ENCODE assay signal across 18 cellular contexts in the genomic region with DNA sequence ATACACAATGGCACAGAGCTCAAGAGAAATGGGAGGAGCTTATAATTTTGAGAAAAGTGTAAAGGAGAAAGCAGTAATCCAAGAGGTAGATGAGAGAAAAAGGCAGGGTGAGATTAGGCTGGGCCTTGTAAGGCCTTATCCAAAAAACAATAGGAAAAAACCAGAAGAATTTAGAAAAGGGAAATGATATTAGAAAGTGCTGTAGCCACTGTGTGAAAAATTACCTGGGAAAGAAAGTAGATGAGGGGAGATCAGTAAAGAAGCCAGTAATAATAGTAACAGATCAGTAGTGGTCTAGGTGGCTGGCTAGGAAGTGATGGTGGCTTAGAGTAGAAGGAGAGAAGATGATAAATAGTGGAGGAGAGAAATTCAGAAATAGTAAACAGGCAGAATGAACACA.
A peak's percentile ranks its signal among the peaks of the same experiment; 100 is the strongest.
DNase-seq lines count a peak whose midpoint lies in the region; ATAC-seq, FAIRE-seq and TF ChIP-seq lines count a peak whose summit lies in the region.
"Had no signal": no experiment of that assay in that cellular context is flagged by ENCODE, and none has a peak within 500 bp of the region (broad histone marks: within the 10 kb centered on the region; RNA-seq: fewer than 3 reads in every experiment).

No MANE protein-coding gene starts in this region.

- peaks cover 42% of the 10 kb centered on the region for H3K36me3 Mint-ChIP-seq in activated naive CD4-positive, alpha-beta T cell treated with anti-CD3 and anti-CD28 coated beads for 36 hours (ENCODE audit: low read depth)
- peaks cover 8% of the 10 kb centered on the region for H3K36me3 Mint-ChIP-seq in T-helper 17 cell (ENCODE audit: low read depth)

- H3K4me2 ChIP-seq in endothelial cell of umbilical vein (ENCODE audit: insufficient read depth, low read length) (peak overlapping the region; percentile 73), skeletal muscle satellite cell (ENCODE audit: low read length) (peak overlapping the region; percentile 13), smooth muscle cell (no peak overlapping the region)

- peak overlapping the region; percentile 94 for H3K27ac ChIP-seq in endothelial cell of umbilical vein (ENCODE audit: insufficient read depth, low read depth, low read length)
- H3K27ac ChIP-seq in smooth muscle cell (ENCODE audit: low read depth): no peak overlapping the region
- H3K27ac ChIP-seq: cardiac muscle cell had no signal

- H3K9me3 Mint-ChIP-seq in activated naive CD4-positive, alpha-beta T cell treated with anti-CD3 and anti-CD28 coated beads for 36 hours: no peaks in the 10 kb centered on the region

- H3K36me3 ChIP-seq in endothelial cell of umbilical vein (ENCODE audit: control insufficient read depth in 2 of 2, extremely low read depth in 1 of 2, insufficient read depth in 2 of 2, low read length in 2 of 2) (peaks cover 3 to 12% of the 10 kb centered on the region in 2 experiments), skeletal muscle satellite cell (ENCODE audit: insufficient read depth, low read length) (peaks cover 44% of the 10 kb centered on the region), smooth muscle cell (ENCODE audit: low read depth) (peaks cover 19% of the 10 kb centered on the region)

- no peaks in the 10 kb centered on the region for H3K27me3 Mint-ChIP-seq in activated naive CD4-positive, alpha-beta T cell treated with anti-CD3 and anti-CD28 coated beads for 36 hours (ENCODE audit: low read depth)
- no peaks in the 10 kb centered on the region for H3K27me3 Mint-ChIP-seq in T-helper 17 cell

- no peaks in the 10 kb centered on the region for H3F3A ChIP-seq in smooth muscle cell (ENCODE audit: low read depth)

- BruUV-seq in endothelial cell of umbilical vein (replicated peaks; lab: Mats Ljungman, UMichigan): TSS peak; percentile 73

- intact Hi-C loops in activated naive CD4-positive, alpha-beta T cell treated with anti-CD3 and anti-CD28 coated beads for 36 hours (cut with micrococcal nuclease): loop anchor here (2.0 kb wide), 1 partner anchor 92 kb away; no protein-coding TSS in a partner anchor
- intact Hi-C loops in endothelial cell of umbilical vein (cut with micrococcal nuclease): loop anchor here (1.0 to 10.0 kb wide), 5 partner anchors 95 to 622 kb away; a partner anchor contains a TSS

- H3K27me3 ChIP-seq in endothelial cell of umbilical vein (ENCODE audit: control insufficient read depth in 2 of 2, insufficient read depth in 2 of 2, low read length in 2 of 2) (no peaks in the 10 kb centered on the region), skeletal muscle satellite cell (ENCODE audit: control insufficient read depth, insufficient read depth, low read length) (no peaks in the 10 kb centered on the region), smooth muscle cell (ENCODE audit: low read depth) (no peaks in the 10 kb centered on the region)
- H3K27me3 ChIP-seq: cardiac muscle cell had no signal

- H3K9ac ChIP-seq in endothelial cell of umbilical vein (replicated peaks; ENCODE audit: extremely low read depth, insufficient read depth, low read length) (peak overlapping the region; percentile 66), skeletal muscle satellite cell (ENCODE audit: low read depth, low read length) (peak overlapping the region; percentile 10), smooth muscle cell (ENCODE audit: low read depth) (no peak overlapping the region)

- H3K27ac Mint-ChIP-seq in activated naive CD4-positive, alpha-beta T cell treated with anti-CD3 and anti-CD28 coated beads for 36 hours: peak overlapping the region; percentile 55
- H3K27ac Mint-ChIP-seq in T-helper 17 cell: peak overlapping the region; percentile 24

- H3K9me3 ChIP-seq in T-helper 17 cell (ENCODE audit: control insufficient read depth, low read length, poor library complexity, severe bottlenecking) (no peaks in the 10 kb centered on the region), endothelial cell of umbilical vein (replicated peaks; ENCODE audit: control insufficient read depth, insufficient read depth, low read length) (no peaks in the 10 kb centered on the region), skeletal muscle satellite cell (replicated peaks; ENCODE audit: low read length) (no peaks in the 10 kb centered on the region), smooth muscle cell (replicated peaks; ENCODE audit: low read depth) (no peaks in the 10 kb centered on the region)
- H3K9me3 ChIP-seq: Caco-2 had no signal

- no peak for TF ChIP-seq CTCF in endothelial cell of umbilical vein (IDR thresholded peaks at IDR 0.05; ENCODE audit: extremely low read depth in 1 of 2, insufficient read depth in 1 of 2, low read depth in 1 of 2, low read length in 2 of 2)
- no peak for TF ChIP-seq CTCF in smooth muscle cell (IDR thresholded peaks at IDR 0.05; ENCODE audit: borderline replicate concordance, insufficient read depth, poor library complexity, severe bottlenecking)

- CTCF ChIA-PET in activated naive CD4-positive, alpha-beta T cell treated with anti-CD3 and anti-CD28 coated beads for 36 hours (lab: Charles Lee): interaction anchor here (0.7 kb wide), 1 partner anchor 1037 kb away, joined by 3 read pairs; no protein-coding TSS in a partner anchor
- CTCF ChIA-PET in endothelial cell of umbilical vein (lab: Charles Lee): interaction anchor here (1.3 to 1.8 kb wide), 3 partner anchors 13 to 58 kb away, joined by 4 to 7 read pairs (median 6); no protein-coding TSS in a partner anchor

- no peak for DNase-seq in activated naive CD4-positive, alpha-beta T cell treated with anti-CD3 and anti-CD28 coated beads for 36 hours
- DNase-seq in activated naive CD4-positive, alpha-beta T cell treated with anti-CD3 and anti-CD28 coated beads, Interleukin-2, amount 50 U/mL, for 16 hours: no peak
- DNase-seq in T-helper 17 cell (no peak), endothelial cell of umbilical vein (ENCODE audit: low read depth, low spot score) (no peak), smooth muscle cell (lab: John Stamatoyannopoulos, UW; ENCODE audit: unreplicated experiment) (no peak), CD1c-positive myeloid dendritic cell (ENCODE audit: extremely low spot score) (no peak), NCI-H2196 treated with DMSO at 0.1 percent for 48 hours (lab: John Stamatoyannopoulos, UW; ENCODE audit: unreplicated experiment) (no peak)
- DNase-seq: Caco-2; effector CD8-positive, alpha-beta T cell; hippocampal formation; midbrain; NCI-H1417 treated with DMSO at 0.1 percent for 48 hours; stimulated activated CD4-positive, alpha-beta T cell treated with anti-CD3 and anti-CD28 coated beads, Interleukin-1b, Interleukin-23, amount 100 ng/mL, for 48 hours had no signal

- H3K4me1 Mint-ChIP-seq in activated naive CD4-positive, alpha-beta T cell treated with anti-CD3 and anti-CD28 coated beads for 36 hours (ENCODE audit: low read depth): peaks cover 12% of the 10 kb centered on the region
- H3K4me1 Mint-ChIP-seq in T-helper 17 cell: peaks cover 14% of the 10 kb centered on the region

- no peak for TF ChIP-seq POLR2A in endothelial cell of umbilical vein (IDR thresholded peaks at IDR 0.05; ENCODE audit: low read depth, low read length)

- no peak overlapping the region for H2AFZ ChIP-seq in endothelial cell of umbilical vein (ENCODE audit: low read depth, low read length)
- no peak overlapping the region for H2AFZ ChIP-seq in smooth muscle cell (ENCODE audit: low read depth)

- H3K4me3 Mint-ChIP-seq in activated naive CD4-positive, alpha-beta T cell treated with anti-CD3 and anti-CD28 coated beads for 36 hours: no peak overlapping the region
- no peak overlapping the region for H3K4me3 Mint-ChIP-seq in T-helper 17 cell

- no peaks in the 10 kb centered on the region for H4K20me1 ChIP-seq in endothelial cell of umbilical vein (replicated peaks; ENCODE audit: control insufficient read depth, extremely low read depth, insufficient read depth, low read length)
- H4K20me1 ChIP-seq in smooth muscle cell (ENCODE audit: low read depth): no peaks in the 10 kb centered on the region

- FAIRE-seq in endothelial cell of umbilical vein (lab: Jason Lieb, UNC): no peak
- FAIRE-seq: GM19239 had no signal

- no peak overlapping the region for H3K4me3 ChIP-seq in endothelial cell of umbilical vein (replicated peaks in 1 of 3; ENCODE audit: insufficient read depth in 1 of 3, low read depth in 1 of 3, low read length in 3 of 3)
- H3K4me3 ChIP-seq in skeletal muscle satellite cell (ENCODE audit: low read length): no peak overlapping the region
- H3K4me3 ChIP-seq in smooth muscle cell: no peak overlapping the region
- H3K4me3 ChIP-seq: cardiac muscle cell had no signal

- H3K9me1 ChIP-seq in endothelial cell of umbilical vein (replicated peaks; ENCODE audit: control insufficient read depth, extremely low read depth, insufficient read depth, low read length): no peaks in the 10 kb centered on the region

- H3K79me2 ChIP-seq in endothelial cell of umbilical vein (ENCODE audit: control insufficient read depth, insufficient read depth, low read length): no peaks in the 10 kb centered on the region
- H3K79me2 ChIP-seq in smooth muscle cell (ENCODE audit: low read depth): no peaks in the 10 kb centered on the region

- H3K4me1 ChIP-seq in endothelial cell of umbilical vein (ENCODE audit: control insufficient read depth, extremely low read depth, insufficient read depth, low read length): peaks cover 22% of the 10 kb centered on the region
- peaks cover 24% of the 10 kb centered on the region for H3K4me1 ChIP-seq in skeletal muscle satellite cell (ENCODE audit: control insufficient read depth, insufficient read depth, low read length)
- no peaks in the 10 kb centered on the region for H3K4me1 ChIP-seq in smooth muscle cell (ENCODE audit: low read depth)
- H3K4me1 ChIP-seq: Caco-2 had no signal

- POLR2A ChIA-PET in endothelial cell of umbilical vein (lab: Charles Lee): interaction anchor here (0.8 to 1.0 kb wide), 3 partner anchors 26 to 95 kb away, joined by 3 to 4 read pairs (median 3); a partner anchor contains a TSS

- dilution Hi-C loops in endothelial cell of umbilical vein (cut with MboI; ENCODE audit: extremely low pct_ligation_motif_present, low sequenced_read_pairs): no loop called here

- no peak for ATAC-seq in T-helper 17 cell
- ATAC-seq: HCT116, sciatic nerve had no signal

TF ChIP-seq in endothelial cell of umbilical vein, 7 proteins besides CTCF, POLR2A, EP300 and RAD21:
- TF ChIP-seq JUN (IDR thresholded peaks at IDR 0.05; ENCODE audit: borderline replicate concordance, insufficient read depth, insufficient read length, low read depth) (no peak), MYC (IDR thresholded peaks at IDR 0.05; ENCODE audit: low read depth, low read length) (no peak)
